34 cellular contexts compared by ENCODE assay signal in the genomic region with DNA sequence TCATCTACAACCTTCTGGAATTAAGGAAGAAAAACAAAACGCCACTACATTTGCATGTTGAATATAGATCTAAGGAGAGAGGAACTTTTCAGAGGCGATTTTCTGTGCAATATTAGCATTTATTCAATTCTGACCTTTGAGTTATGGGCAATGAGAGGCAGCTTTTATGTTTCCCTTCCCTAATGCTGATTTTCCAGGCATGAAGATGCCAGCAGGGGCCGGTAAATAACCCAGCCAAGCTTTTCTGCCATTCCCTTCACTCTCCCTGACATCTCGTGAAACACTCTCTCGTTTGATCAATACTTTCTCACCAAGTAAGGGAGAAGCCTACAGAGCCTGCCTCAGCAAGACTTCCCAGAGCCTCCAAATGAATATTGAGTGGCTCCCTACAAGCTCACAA.
"Had no signal": no experiment of that assay in that cellular context is flagged by ENCODE, and none has a peak within 500 bp of the region (broad histone marks: within the 10 kb centered on the region; RNA-seq: fewer than 3 reads in every experiment).

No MANE protein-coding gene starts in this region.

- H3K27ac Mint-ChIP-seq: activated B cell treated with CpG ODN at 0.5 μM for 24 hours; activated CD4-positive, alpha-beta memory T cell treated with anti-CD3 and anti-CD28 coated beads, Interleukin-2, amount 10 ng/mL, durations not matched to agents 7 days and 5 days; activated CD4-positive, alpha-beta T cell treated with anti-CD3 and anti-CD28 coated beads, Interleukin-2, amount 10 ng/mL, durations not matched to agents 7 days and 5 days; activated CD8-positive, alpha-beta memory T cell treated with anti-CD3 and anti-CD28 coated beads, Interleukin-2, amount 10 ng/mL, durations not matched to agents 7 days and 5 days; activated CD8-positive, alpha-beta T cell treated with anti-CD3 and anti-CD28 coated beads, Interleukin-2, amount 10 ng/mL, durations not matched to agents 7 days and 5 days; activated naive CD4-positive, alpha-beta T cell treated with anti-CD3 and anti-CD28 coated beads, Interleukin-2, amount 10 ng/mL, durations not matched to agents 7 days and 5 days; activated naive CD4-positive, alpha-beta T cell treated with anti-CD3 and anti-CD28 coated beads, Interleukin-2, amount 50 U/mL, for 24 hours; activated naive CD8-positive, alpha-beta T cell; activated naive CD8-positive, alpha-beta T cell treated with anti-CD3 and anti-CD28 coated beads, Interleukin-2, amount 10 ng/mL, durations not matched to agents 7 days and 5 days; activated naive CD8-positive, alpha-beta T cell treated with anti-CD3 and anti-CD28 coated beads, Interleukin-2, amount 50 U/mL, for 24 hours; activated T-cell treated with anti-CD3 and anti-CD28 coated beads, Interleukin-2, amount 50 U/mL, for 24 hours; activated T-helper 2 cell treated with anti-CD3 and anti-CD28 coated beads, Interferon-gamma antibody, Interleukin-2, Interleukin-4, amounts not matched to agents 10 μg/mL and 5 μg/mL and 100 μg/mL, durations not matched to agents 14 hours and 24 hours and 36 hours; brain; T-helper 1 cell treated with Interleukin-12 subunit alpha and Interleukin-12 subunit beta and Interleukin-4 antibody, amounts not matched to agents 30 μg/mL and 1 μg/mL, for 36 hours; T-helper 2 cell treated with Interferon-gamma antibody and Interleukin-4, amounts not matched to agents 5 μg/mL and 100 μg/mL, for 36 hours had no signal

- H3K9me3 ChIP-seq: ascending aorta, breast epithelium had no signal

- H3K36me3 Mint-ChIP-seq: activated CD8-positive, alpha-beta memory T cell treated with anti-CD3 and anti-CD28 coated beads, Interleukin-2, amount 10 ng/mL, durations not matched to agents 7 days and 5 days; activated naive CD4-positive, alpha-beta T cell treated with anti-CD3 and anti-CD28 coated beads, Interleukin-2, amount 10 ng/mL, durations not matched to agents 7 days and 5 days; activated naive CD4-positive, alpha-beta T cell treated with anti-CD3 and anti-CD28 coated beads, Interleukin-2, amount 50 U/mL, for 24 hours; activated naive CD8-positive, alpha-beta T cell; activated naive CD8-positive, alpha-beta T cell treated with anti-CD3 and anti-CD28 coated beads, Interleukin-2, amount 10 ng/mL, durations not matched to agents 7 days and 5 days; brain had no signal

- H3K4me1 ChIP-seq: ascending aorta, breast epithelium had no signal

- H3K9me3 Mint-ChIP-seq: activated CD4-positive, alpha-beta T cell treated with anti-CD3 and anti-CD28 coated beads, Interleukin-2, amount 10 ng/mL, durations not matched to agents 7 days and 5 days; activated naive CD4-positive, alpha-beta T cell treated with anti-CD3 and anti-CD28 coated beads, Interleukin-2, amount 10 ng/mL, durations not matched to agents 7 days and 5 days; activated naive CD8-positive, alpha-beta T cell treated with anti-CD3 and anti-CD28 coated beads, Interleukin-2, amount 10 ng/mL, durations not matched to agents 7 days and 5 days; activated T-helper 2 cell treated with anti-CD3 and anti-CD28 coated beads, Interferon-gamma antibody, Interleukin-2, Interleukin-4, amounts not matched to agents 10 μg/mL and 5 μg/mL and 100 μg/mL, durations not matched to agents 14 hours and 24 hours and 36 hours; brain; T-helper 1 cell treated with Interleukin-12 subunit alpha and Interleukin-12 subunit beta and Interleukin-4 antibody, amounts not matched to agents 30 μg/mL and 1 μg/mL, for 36 hours; T-helper 2 cell treated with Interferon-gamma antibody and Interleukin-4, amounts not matched to agents 5 μg/mL and 100 μg/mL, for 36 hours had no signal

- H3K4me3 Mint-ChIP-seq: activated B cell treated with CpG ODN at 0.5 μM for 24 hours; activated CD4-positive, alpha-beta memory T cell treated with anti-CD3 and anti-CD28 coated beads, Interleukin-2, amount 10 ng/mL, durations not matched to agents 7 days and 5 days; activated CD4-positive, alpha-beta T cell treated with anti-CD3 and anti-CD28 coated beads, Interleukin-2, amount 10 ng/mL, durations not matched to agents 7 days and 5 days; activated CD8-positive, alpha-beta memory T cell treated with anti-CD3 and anti-CD28 coated beads, Interleukin-2, amount 10 ng/mL, durations not matched to agents 7 days and 5 days; activated CD8-positive, alpha-beta T cell treated with anti-CD3 and anti-CD28 coated beads, Interleukin-2, amount 10 ng/mL, durations not matched to agents 7 days and 5 days; activated naive CD4-positive, alpha-beta T cell treated with anti-CD3 and anti-CD28 coated beads, Interleukin-2, amount 10 ng/mL, durations not matched to agents 7 days and 5 days; activated naive CD4-positive, alpha-beta T cell treated with anti-CD3 and anti-CD28 coated beads, Interleukin-2, amount 50 U/mL, for 24 hours; activated naive CD8-positive, alpha-beta T cell; activated naive CD8-positive, alpha-beta T cell treated with anti-CD3 and anti-CD28 coated beads, Interleukin-2, amount 10 ng/mL, durations not matched to agents 7 days and 5 days; activated naive CD8-positive, alpha-beta T cell treated with anti-CD3 and anti-CD28 coated beads, Interleukin-2, amount 50 U/mL, for 24 hours; activated T-cell treated with anti-CD3 and anti-CD28 coated beads, Interleukin-2, amount 50 U/mL, for 24 hours; brain; T-helper 1 cell treated with Interleukin-12 subunit alpha and Interleukin-12 subunit beta and Interleukin-4 antibody, amounts not matched to agents 30 μg/mL and 1 μg/mL, for 36 hours; T-helper 2 cell treated with Interferon-gamma antibody and Interleukin-4, amounts not matched to agents 5 μg/mL and 100 μg/mL, for 36 hours had no signal

- ATAC-seq: activated CD8-positive, alpha-beta memory T cell treated with anti-CD3 and anti-CD28 coated beads, Interleukin-2, amount 10 ng/mL, durations not matched to agents 7 days and 5 days; activated CD8-positive, alpha-beta T cell treated with anti-CD3 and anti-CD28 coated beads, Interleukin-2, amount 10 ng/mL, durations not matched to agents 7 days and 5 days; activated naive CD8-positive, alpha-beta T cell treated with anti-CD3 and anti-CD28 coated beads, Interleukin-2, amount 50 U/mL, for 24 hours had no signal

- H3K4me1 Mint-ChIP-seq: activated B cell treated with CpG ODN at 0.5 μM for 24 hours; activated CD4-positive, alpha-beta memory T cell treated with anti-CD3 and anti-CD28 coated beads, Interleukin-2, amount 10 ng/mL, durations not matched to agents 7 days and 5 days; activated CD4-positive, alpha-beta T cell treated with anti-CD3 and anti-CD28 coated beads, Interleukin-2, amount 10 ng/mL, durations not matched to agents 7 days and 5 days; activated CD8-positive, alpha-beta memory T cell treated with anti-CD3 and anti-CD28 coated beads, Interleukin-2, amount 10 ng/mL, durations not matched to agents 7 days and 5 days; activated naive CD4-positive, alpha-beta T cell treated with anti-CD3 and anti-CD28 coated beads, Interleukin-2, amount 10 ng/mL, durations not matched to agents 7 days and 5 days; activated naive CD4-positive, alpha-beta T cell treated with anti-CD3 and anti-CD28 coated beads, Interleukin-2, amount 50 U/mL, for 24 hours; activated naive CD8-positive, alpha-beta T cell treated with anti-CD3 and anti-CD28 coated beads, Interleukin-2, amount 10 ng/mL, durations not matched to agents 7 days and 5 days; activated naive CD8-positive, alpha-beta T cell treated with anti-CD3 and anti-CD28 coated beads, Interleukin-2, amount 50 U/mL, for 24 hours; brain had no signal

- FAIRE-seq: TTC549 had no signal

- H3K4me3 ChIP-seq: ascending aorta, breast epithelium had no signal

- H3K27ac ChIP-seq: ascending aorta, breast epithelium, VCaP had no signal

- H3K27me3 ChIP-seq: ascending aorta, breast epithelium had no signal

- H3K36me3 ChIP-seq: ascending aorta, breast epithelium had no signal

- H3K27me3 Mint-ChIP-seq: activated B cell treated with CpG ODN at 0.5 μM for 24 hours; activated CD4-positive, alpha-beta memory T cell treated with anti-CD3 and anti-CD28 coated beads, Interleukin-2, amount 10 ng/mL, durations not matched to agents 7 days and 5 days; activated CD4-positive, alpha-beta T cell treated with anti-CD3 and anti-CD28 coated beads, Interleukin-2, amount 10 ng/mL, durations not matched to agents 7 days and 5 days; activated CD8-positive, alpha-beta memory T cell treated with anti-CD3 and anti-CD28 coated beads, Interleukin-2, amount 10 ng/mL, durations not matched to agents 7 days and 5 days; activated naive CD4-positive, alpha-beta T cell treated with anti-CD3 and anti-CD28 coated beads, Interleukin-2, amount 10 ng/mL, durations not matched to agents 7 days and 5 days; activated naive CD4-positive, alpha-beta T cell treated with anti-CD3 and anti-CD28 coated beads, Interleukin-2, amount 50 U/mL, for 24 hours; activated naive CD8-positive, alpha-beta T cell; activated naive CD8-positive, alpha-beta T cell treated with anti-CD3 and anti-CD28 coated beads, Interleukin-2, amount 10 ng/mL, durations not matched to agents 7 days and 5 days; activated naive CD8-positive, alpha-beta T cell treated with anti-CD3 and anti-CD28 coated beads, Interleukin-2, amount 50 U/mL, for 24 hours; activated T-cell treated with anti-CD3 and anti-CD28 coated beads, Interleukin-2, amount 50 U/mL, for 24 hours had no signal

- DNase-seq: activated B cell treated with CpG ODN at 0.5 μM for 24 hours; activated CD4-positive, alpha-beta memory T cell treated with anti-CD3 and anti-CD28 coated beads, Interleukin-2, amount 10 ng/mL, durations not matched to agents 7 days and 5 days; activated CD4-positive, alpha-beta T cell treated with anti-CD3 and anti-CD28 coated beads for 48 hours; activated CD4-positive, alpha-beta T cell treated with anti-CD3 and anti-CD28 coated beads, Interleukin-2, amount 10 ng/mL, durations not matched to agents 7 days and 5 days; activated CD4-positive, alpha-beta T cell treated with anti-CD3 and anti-CD28 coated beads, Interleukin-2, amount 50 U/mL, for 48 hours; activated CD4-positive, CD25-positive, alpha-beta regulatory T cell treated with anti-CD3 and anti-CD28 coated beads, Interleukin-2, amount 50 U/mL, for 72 hours; activated CD8-positive, alpha-beta memory T cell treated with anti-CD3 and anti-CD28 coated beads for 24 hours; activated CD8-positive, alpha-beta memory T cell treated with anti-CD3 and anti-CD28 coated beads, Interleukin-2, amount 10 ng/mL, durations not matched to agents 7 days and 5 days; activated CD8-positive, alpha-beta memory T cell treated with anti-CD3 and anti-CD28 coated beads, Interleukin-2, amount 50 U/mL, for 48 hours; activated CD8-positive, alpha-beta T cell treated with anti-CD3 and anti-CD28 coated beads, Interleukin-2, amount 10 ng/mL, durations not matched to agents 7 days and 5 days; activated effector memory CD4-positive, alpha-beta T cell treated with Interleukin-2 at 50 U/mL for 16 hours; activated gamma-delta T cell; activated naive CD4-positive, alpha-beta T cell treated with anti-CD3 and anti-CD28 coated beads, Interleukin-2, amount 10 ng/mL, durations not matched to agents 7 days and 5 days; activated naive CD4-positive, alpha-beta T cell treated with Interleukin-2 at 50 U/mL for 16 hours; activated naive CD8-positive, alpha-beta T cell treated with anti-CD3 and anti-CD28 coated beads, Interleukin-2, amount 10 ng/mL, durations not matched to agents 7 days and 5 days; activated naive CD8-positive, alpha-beta T cell treated with anti-CD3 and anti-CD28 coated beads, Interleukin-2, amount 50 U/mL, for 24 hours; activated T-cell treated with anti-CD3 and anti-CD28 coated beads, Interleukin-2, amount 50 U/mL, for 24 hours; activated T-cell treated with anti-CD3 and anti-CD28 coated beads, Interleukin-2, amount 50 U/mL, for 48 hours; amygdala; anterior cingulate cortex; central memory CD4-positive, alpha-beta T cell; T-helper 1 cell; T-helper 2 cell; T-helper 9 cell had no signal
